Comparison of ENCODE assay signal across 11 cellular contexts in the genomic region with DNA sequence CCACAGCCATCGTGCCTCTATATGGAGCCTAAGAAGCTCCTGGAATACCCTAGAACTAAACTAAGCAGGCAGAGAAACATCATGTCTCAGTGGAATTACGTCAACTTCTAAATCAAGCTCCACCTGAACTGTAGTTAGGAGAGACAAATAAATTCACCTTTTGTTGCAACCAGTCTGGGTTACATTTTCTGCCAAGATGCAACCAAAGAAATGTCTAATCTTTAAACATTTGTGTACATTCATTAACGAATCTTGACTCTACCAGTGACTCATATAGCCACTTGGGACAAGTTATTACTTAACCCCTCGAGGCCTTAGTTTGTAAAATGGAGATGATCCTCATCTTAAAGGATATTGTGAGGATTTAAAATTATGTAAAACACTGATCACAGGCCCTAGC. TPM values are rescaled to one million over a fixed set of nuclear protein-coding genes. Genes with fewer than 3 reads are reported as not detected.
DNase-seq lines count a peak whose midpoint lies in the region; ATAC-seq and TF ChIP-seq lines count a peak whose summit lies in the region.
"Had no signal": no experiment of that assay in that cellular context is flagged by ENCODE, and none has a peak within 500 bp of the region (broad histone marks: within the 10 kb centered on the region; RNA-seq: fewer than 3 reads in every experiment).

No MANE protein-coding gene starts in this region.

- H3K79me2 ChIP-seq in neural progenitor cell (ENCODE audit: low read depth): peaks cover 98% of the 10 kb centered on the region

- no peak overlapping the region for H3K4me3 Mint-ChIP-seq in activated CD4-positive, alpha-beta T cell treated with anti-CD3 and anti-CD28 coated beads, Interleukin-2, amount 10 ng/mL, durations not matched to agents 24 days and 14 days
- no peak overlapping the region for H3K4me3 Mint-ChIP-seq in neural progenitor cell

- H3K4me3 ChIP-seq in astrocyte of the spinal cord (ENCODE audit: low read depth, low read length): no peak overlapping the region
- no peak overlapping the region for H3K4me3 ChIP-seq in muscle layer of duodenum (ENCODE audit: low read depth in 1 of 2, low read length in 2 of 2)
- H3K4me3 ChIP-seq in neural progenitor cell: no peak overlapping the region

- H3K27ac ChIP-seq in muscle layer of duodenum (ENCODE audit: low read length): peak overlapping the region; percentile 56
- H3K27ac ChIP-seq in neural progenitor cell: no peak overlapping the region

- intact Hi-C loops in activated CD4-positive, alpha-beta T cell treated with anti-CD3 and anti-CD28 coated beads, Interleukin-2, amount 10 ng/mL, durations not matched to agents 24 days and 14 days (cut with micrococcal nuclease): no loop called here

- H3K36me3 Mint-ChIP-seq in activated CD4-positive, alpha-beta T cell treated with anti-CD3 and anti-CD28 coated beads, Interleukin-2, amount 10 ng/mL, durations not matched to agents 24 days and 14 days (ENCODE audit: low read depth): no peaks in the 10 kb centered on the region
- no peaks in the 10 kb centered on the region for H3K36me3 Mint-ChIP-seq in neural progenitor cell

- H4K20me1 ChIP-seq in neural progenitor cell (ENCODE audit: low read depth): peaks cover 41% of the 10 kb centered on the region

- TF ChIP-seq CTCF in astrocyte of the spinal cord (IDR thresholded peaks at IDR 0.05; ENCODE audit: low read depth, low read length) (no peak), neural progenitor cell (IDR thresholded peaks at IDR 0.05) (no peak), GM20000 (IDR thresholded peaks at IDR 0.05; ENCODE audit: extremely low read depth, missing control alignments) (no peak)

- H3K4me1 ChIP-seq in muscle layer of duodenum (ENCODE audit: control insufficient read depth in 1 of 2, insufficient read depth in 2 of 2, low read length in 2 of 2) (peaks cover 11 to 29% of the 10 kb centered on the region in 2 donors), neural progenitor cell (no peaks in the 10 kb centered on the region)

- DNase-seq in astrocyte of the spinal cord (ENCODE audit: low read depth, low spot score) (peak; percentile 50), neural progenitor cell (ENCODE audit: low spot score) (no peak), GM20000 (ENCODE audit: low spot score) (no peak), NCI-H2029 (lab: John Stamatoyannopoulos, UW) (no peak)
- no peak for DNase-seq in activated CD4-positive, alpha-beta T cell treated with anti-CD3 and anti-CD28 coated beads, Interleukin-2, amount 10 ng/mL, durations not matched to agents 24 days and 14 days
- DNase-seq: NCI-H748 treated with DMSO at 0.1 percent for 48 hours; stimulated activated CD4-positive, alpha-beta T cell treated with anti-CD3 and anti-CD28 coated beads, Interleukin-4, amount 100 ng/mL, for 1 hour had no signal

- no peaks in the 10 kb centered on the region for H3K27me3 ChIP-seq in muscle layer of duodenum (ENCODE audit: low read depth, low read length)
- no peaks in the 10 kb centered on the region for H3K27me3 ChIP-seq in neural progenitor cell

- in situ Hi-C loops in astrocyte of the spinal cord (cut with HindIII; ENCODE audit: low sequenced_read_pairs): no loop called here

- H3K27ac Mint-ChIP-seq in activated CD4-positive, alpha-beta T cell treated with anti-CD3 and anti-CD28 coated beads, Interleukin-2, amount 10 ng/mL, durations not matched to agents 24 days and 14 days: no peak overlapping the region
- no peak overlapping the region for H3K27ac Mint-ChIP-seq in neural progenitor cell

- H3K27me3 Mint-ChIP-seq in activated CD4-positive, alpha-beta T cell treated with anti-CD3 and anti-CD28 coated beads, Interleukin-2, amount 10 ng/mL, durations not matched to agents 24 days and 14 days: peaks cover 29% of the 10 kb centered on the region
- no peaks in the 10 kb centered on the region for H3K27me3 Mint-ChIP-seq in neural progenitor cell (ENCODE audit: insufficient read depth, low read depth)

- peak; percentile 68 for ATAC-seq in GM19025 (IDR thresholded peaks at IDR 0.05; ENCODE audit: low read depth, unreplicated experiment)
- ATAC-seq in HG02981 (IDR thresholded peaks at IDR 0.05; ENCODE audit: unreplicated experiment): peak; percentile 73
- ATAC-seq: activated CD4-positive, CD25-positive, alpha-beta regulatory T cell treated with anti-CD3 and anti-CD28 coated beads, Interleukin-2, amount 50 U/mL, for 24 hours had no signal

- no peaks in the 10 kb centered on the region for H3F3A ChIP-seq in neural progenitor cell (ENCODE audit: low read depth)

- no peak overlapping the region for H2AFZ ChIP-seq in neural progenitor cell (replicated peaks)

- H3K9me3 Mint-ChIP-seq in activated CD4-positive, alpha-beta T cell treated with anti-CD3 and anti-CD28 coated beads, Interleukin-2, amount 10 ng/mL, durations not matched to agents 24 days and 14 days: no peaks in the 10 kb centered on the region
- no peaks in the 10 kb centered on the region for H3K9me3 Mint-ChIP-seq in neural progenitor cell

- H3K36me3 ChIP-seq in muscle layer of duodenum (ENCODE audit: control insufficient read depth in 1 of 2, insufficient read depth in 2 of 2, low read length in 2 of 2) (no peaks in the 10 kb centered on the region), neural progenitor cell (no peaks in the 10 kb centered on the region)

- H3K9ac ChIP-seq in neural progenitor cell: no peak overlapping the region

- H3K9me3 ChIP-seq in muscle layer of duodenum (ENCODE audit: control insufficient read depth in 1 of 2, low read length in 2 of 2) (no peaks in the 10 kb centered on the region), neural progenitor cell (ENCODE audit: low read depth) (no peaks in the 10 kb centered on the region)

- no peak overlapping the region for H3K4me2 ChIP-seq in neural progenitor cell

- H3K4me1 Mint-ChIP-seq in activated CD4-positive, alpha-beta T cell treated with anti-CD3 and anti-CD28 coated beads, Interleukin-2, amount 10 ng/mL, durations not matched to agents 24 days and 14 days: no peaks in the 10 kb centered on the region
- peaks cover 8% of the 10 kb centered on the region for H3K4me1 Mint-ChIP-seq in neural progenitor cell

RNA-seq across cellular contexts. Expression of gene PTPRK, which starts 8.9 kb away (rescaled TPM):
- 3.6 and 5.4 TPM in 2 replicates for total RNA-seq in activated CD4-positive, alpha-beta T cell treated with anti-CD3 and anti-CD28 coated beads, Interleukin-2, amount 10 ng/mL, durations not matched to agents 24 days and 14 days
- total RNA-seq in neural progenitor cell (ENCODE audit: low replicate concordance): 30.9 and 35.0 TPM in 2 replicates
